In genomic region chr22:45319319-45319675, GRCh38 we compare ENCODE assay signal across 8 cellular contexts. TPM values are rescaled to one million over a fixed set of nuclear protein-coding genes. Genes with fewer than 3 reads are reported as not detected.
DNase-seq lines count a peak whose midpoint lies in the region; ATAC-seq and TF ChIP-seq lines count a peak whose summit lies in the region.

No MANE protein-coding gene starts in this region.

- no peaks in the 10 kb centered on the region for H3K27me3 Mint-ChIP-seq in T-cell

- no peak overlapping the region for H2AFZ ChIP-seq in DND-41 (ENCODE audit: low read depth, low read length)

- peaks cover 20% of the 10 kb centered on the region for H3K36me3 ChIP-seq in DND-41 (ENCODE audit: insufficient read depth, low read length)

- H3K4me3 Mint-ChIP-seq in T-cell, result peak overlapping the region; percentile 78 to 84 (median 80)

- ATAC-seq in DND-41 (ENCODE audit: insufficient read depth, low read depth) (no peak), T-cell (replicated peaks in 1 of 4) (no peak), HG03108 (IDR thresholded peaks at IDR 0.05; ENCODE audit: unreplicated experiment) (no peak)

- peaks cover 28% of the 10 kb centered on the region for H3K36me3 Mint-ChIP-seq in T-cell

- H4K20me1 ChIP-seq in DND-41 (ENCODE audit: insufficient read depth, low read length), result peaks cover 33% of the 10 kb centered on the region

- peak overlapping the region; percentile 98 to 99 for H3K27ac Mint-ChIP-seq in T-cell

- no peak overlapping the region for H3K4me3 ChIP-seq in DND-41 (ENCODE audit: low read depth in 1 of 2, low read length in 2 of 2)

- peaks cover 61% of the 10 kb centered on the region for H3K79me2 ChIP-seq in DND-41 (ENCODE audit: insufficient read depth, low read length)

- peaks cover 24% of the 10 kb centered on the region for H3K4me1 ChIP-seq in DND-41 (ENCODE audit: insufficient read depth, low read length)

- H3K9ac ChIP-seq in DND-41 (ENCODE audit: low read depth, low read length), result peak overlapping the region; percentile 32; the same call in 1 of the 2 replicates

- DNase-seq in DND-41, result no peak
- DNase-seq in T-cell, result peak in 6 of 34 experiments; percentile 20 to 58 (median 26)
- DNase-seq in fibroblast of peridontal ligament (ENCODE audit: extremely low read depth), result peak; percentile 81
- peak; percentile 40 for DNase-seq in retina
- DNase-seq in HUDEP-2 (lab: John Stamatoyannopoulos, UW; ENCODE audit: unreplicated experiment in 76 of 76), result no peak
- no peak for DNase-seq in NCI-H1930 (lab: John Stamatoyannopoulos, UW)
- no peak for DNase-seq in foreskin melanocyte

- H3K27ac ChIP-seq in DND-41 (ENCODE audit: low read length), result peak overlapping the region; percentile 62

- no peaks in the 10 kb centered on the region for H3K9me3 ChIP-seq in DND-41 (ENCODE audit: insufficient read depth, low read length, severe bottlenecking)

- no peaks in the 10 kb centered on the region for H3K9me3 Mint-ChIP-seq in T-cell

- CTCF ChIA-PET in T-cell (lab: Charles Lee), result interaction anchor here in 1 of 2 donors (1.1 kb wide), 1 partner anchor 78 kb away, joined by 3 read pairs; no protein-coding TSS in a partner anchor

- TF ChIP-seq CTCF in DND-41 (IDR thresholded peaks at IDR 0.05; ENCODE audit: borderline replicate concordance, extremely low read depth, low read length, poor library complexity, severe bottlenecking), result no peak

- no peak overlapping the region; the same call in 1 of the 2 replicates for H3K4me2 ChIP-seq in DND-41 (ENCODE audit: insufficient read depth, low read length)

- H3K27me3 ChIP-seq in DND-41 (ENCODE audit: insufficient read depth, low read length, poor library complexity), result no peaks in the 10 kb centered on the region

- peaks cover 90 to 97% (median 94%) of the 10 kb centered on the region in 3 donors for H3K4me1 Mint-ChIP-seq in T-cell

- POLR2A ChIA-PET in T-cell (lab: Charles Lee), result interaction anchor here in 1 of 2 donors (0.5 to 1.1 kb wide), 2 partner anchors 8 to 22 kb away, joined by 3 read pairs; no protein-coding TSS in a partner anchor

RNA-seq across cellular contexts. Expression of gene FAM118A, which starts 9.6 kb away (rescaled TPM):
- total RNA-seq in T-cell, result 100 to 1,000 TPM in 4 of 5 donors, 10 to 100 TPM in 1; 53.5 to 394 (median 154) TPM

RNA-seq across cellular contexts. Expression of gene UPK3A, which starts 34.5 kb away (rescaled TPM):
- not detected for total RNA-seq in T-cell

Comparison
In these comparisons a context has a peak if more than half of its experiments do, and no peak if none do; other contexts are left out.
1. DNase-seq: peak in fibroblast of peridontal ligament (single experiment) and retina (single experiment); none in DND-41 (single experiment), HUDEP-2 (0 of 76), NCI-H1930 (0 of 2) and foreskin melanocyte (single experiment).